23 cellular contexts compared by ENCODE assay signal in genomic region chr3:133835418-133835743, GRCh38.
"Had no signal": no experiment of that assay in that cellular context is flagged by ENCODE, and none has a peak within 500 bp of the region (broad histone marks: within the 10 kb centered on the region; RNA-seq: fewer than 3 reads in every experiment).

No MANE protein-coding gene starts in this region.

- H3K4me1 ChIP-seq: esophagus muscularis mucosa, foreskin keratinocyte, gastroesophageal sphincter, sigmoid colon, testis, tibial nerve had no signal

- H3K4me3 ChIP-seq: esophagus muscularis mucosa, gastroesophageal sphincter, heart left ventricle, hepatocyte, mucosa of descending colon, ovary, sigmoid colon, testis, tibial nerve had no signal

- H3K36me3 ChIP-seq: ovary had no signal

- H3K27me3 ChIP-seq: esophagus muscularis mucosa, foreskin keratinocyte, gastroesophageal sphincter, heart left ventricle, hepatocyte, ovary, sigmoid colon, testis, tibial nerve had no signal

- H2AFZ ChIP-seq: hepatocyte had no signal

- H3K9me3 ChIP-seq: esophagus muscularis mucosa, gastroesophageal sphincter, heart left ventricle, mucosa of descending colon, ovary, sigmoid colon, testis, tibial nerve had no signal

- H3K4me2 ChIP-seq: hepatocyte had no signal

- ATAC-seq: foreskin keratinocyte; gastroesophageal sphincter; heart left ventricle; left lobe of liver; mucosa of descending colon; natural killer cell treated with Interleukin-12 subunit alpha and Interleukin-12 subunit beta and Interleukin-15 and Interleukin-18, amount 100 ng/mL, for 72 hours; stimulated activated memory B cell treated with anti-CD40 and anti-IgM and Interleukin-4, amounts not matched to agents 10 μg/mL and 1 μg/mL and 100 μg/mL, for 72 hours; stimulated activated naive CD8-positive, alpha-beta T cell treated with anti-CD3 and anti-CD28 coated beads, Interleukin-15, Interleukin-2, amounts not matched to agents 100 U/mL and 50 U/mL, for 24 hours had no signal

- DNase-seq: caudate nucleus; cerebellar nuclear complex; effector CD8-positive, alpha-beta T cell; foreskin keratinocyte; heart left ventricle; kidney; mesenchymal stem cell; mucosa of descending colon; naive B cell; ovary; sigmoid colon; stimulated activated CD4-positive, alpha-beta T cell treated with anti-CD3 and anti-CD28 coated beads, Interleukin-2, amount 100 ng/mL, for 24 hours; stimulated activated CD4-positive, alpha-beta T cell treated with anti-CD3 and anti-CD28 coated beads, Interleukin-4, amount 100 ng/mL, for 24 hours; stimulated activated naive CD8-positive, alpha-beta T cell treated with anti-CD3 and anti-CD28 coated beads, Interleukin-15, Interleukin-2, amounts not matched to agents 100 U/mL and 50 U/mL, for 24 hours; substantia nigra; testis had no signal

- H3K27ac ChIP-seq: esophagus muscularis mucosa, foreskin keratinocyte, gastroesophageal sphincter, heart left ventricle, hepatocyte, ovary, sigmoid colon, testis, tibial nerve had no signal
